ENCODE assay signal across 7 cellular contexts in genomic region chr22:18056161-18056666, GRCh38. TPM values are rescaled to one million over a fixed set of nuclear protein-coding genes. Genes with fewer than 3 reads are reported as not detected.
DNase-seq lines count a peak whose midpoint lies in the region; ATAC-seq and TF ChIP-seq lines count a peak whose summit lies in the region.

No MANE protein-coding gene starts in this region.

- ATAC-seq in activated T-cell treated with anti-CD3 and anti-CD28 coated beads, Interleukin-2, amount 50 U/mL, for 72 hours (replicated peaks in 1 of 2): no peak
- ATAC-seq in activated CD4-positive, CD25-positive, alpha-beta regulatory T cell treated with anti-CD3 and anti-CD28 coated beads, Interleukin-2, amount 50 U/mL, for 24 hours: no peak

- no peaks in the 10 kb centered on the region for H3K36me3 ChIP-seq in Peyer's patch
- no peaks in the 10 kb centered on the region for H3K36me3 ChIP-seq in prostate gland

- H3K27ac ChIP-seq in Peyer's patch (peak overlapping the region; percentile 80 to 86 (median 84)), prostate gland (peak overlapping the region; percentile 82 to 97)

- H3K9me3 ChIP-seq in Peyer's patch (no peaks in the 10 kb centered on the region), prostate gland (no peaks in the 10 kb centered on the region)

- H3K9me3 Mint-ChIP-seq in activated T-cell treated with anti-CD3 and anti-CD28 coated beads, Interleukin-2, amount 50 U/mL, for 72 hours: no peaks in the 10 kb centered on the region

- no peak overlapping the region for H3K4me3 ChIP-seq in Peyer's patch
- H3K4me3 ChIP-seq in fibroblast of mammary gland (ENCODE audit: control insufficient read depth, low read depth, low read length): no peak overlapping the region
- H3K4me3 ChIP-seq in prostate gland: no peak overlapping the region

- no peak overlapping the region for H3K4me3 Mint-ChIP-seq in activated T-cell treated with anti-CD3 and anti-CD28 coated beads, Interleukin-2, amount 50 U/mL, for 72 hours

- no peak overlapping the region for H3K27ac Mint-ChIP-seq in activated T-cell treated with anti-CD3 and anti-CD28 coated beads, Interleukin-2, amount 50 U/mL, for 72 hours

- no peaks in the 10 kb centered on the region for H3K36me3 Mint-ChIP-seq in activated T-cell treated with anti-CD3 and anti-CD28 coated beads, Interleukin-2, amount 50 U/mL, for 72 hours (ENCODE audit: insufficient read depth in 2 of 2)

- H3K27me3 Mint-ChIP-seq in activated T-cell treated with anti-CD3 and anti-CD28 coated beads, Interleukin-2, amount 50 U/mL, for 72 hours (ENCODE audit: low read depth): no peaks in the 10 kb centered on the region

- intact Hi-C loops in prostate gland (cut with DNase I): no loop called here

- 53% methylated on average over 4 of the region's 4 CpGs for WGBS in prostate gland

- TF ChIP-seq CTCF in Peyer's patch (IDR thresholded peaks at IDR 0.05) (no peak), fibroblast of mammary gland (conservative IDR thresholded peaks at IDR 0.05; ENCODE audit: control insufficient read depth, insufficient read depth, low read depth, low read length) (no peak), prostate gland (IDR thresholded peaks at IDR 0.05) (no peak)

- H3K4me1 ChIP-seq in Peyer's patch (peaks cover 0 to 27% (median 11%) of the 10 kb centered on the region in 4 donors), prostate gland (replicated peaks) (peaks cover 18% of the 10 kb centered on the region)

- H3K4me1 Mint-ChIP-seq in activated T-cell treated with anti-CD3 and anti-CD28 coated beads, Interleukin-2, amount 50 U/mL, for 72 hours (ENCODE audit: low read depth): no peaks in the 10 kb centered on the region

- DNase-seq in HCEC 1CT (peak; percentile 63), Peyer's patch (peak; percentile 48 to 84 (median 77)), fibroblast of mammary gland (ENCODE audit: low read depth) (peak; percentile 92), prostate gland (ENCODE audit: low spot score) (no peak), T-helper 1 cell (no peak)
- no peak for DNase-seq in activated T-cell treated with anti-CD3 and anti-CD28 coated beads, Interleukin-2, amount 50 U/mL, for 72 hours

- no peak for TF ChIP-seq POLR2A in Peyer's patch (IDR thresholded peaks at IDR 0.05)
- TF ChIP-seq POLR2A in prostate gland (IDR thresholded peaks at IDR 0.05): no peak

- H3K27me3 ChIP-seq in Peyer's patch (no peaks in the 10 kb centered on the region), prostate gland (replicated peaks; ENCODE audit: insufficient read depth) (no peaks in the 10 kb centered on the region)

RNA-seq across cellular contexts. Expression of gene PEX26, which starts 21.6 kb away (rescaled TPM):
- total RNA-seq in Peyer's patch: 100 to 1,000 TPM in 2 of 4 donors, 10 to 100 TPM in 2; 53.6 to 120 (median 102) TPM
- total RNA-seq in prostate gland: 10 to 100 TPM; 34.7 to 38.2 TPM
- 10 to 100 TPM; 41.8 to 48.1 TPM for total RNA-seq in activated T-cell treated with anti-CD3 and anti-CD28 coated beads, Interleukin-2, amount 50 U/mL, for 72 hours

RNA-seq across cellular contexts. Expression of gene MICAL3, which starts 31.9 kb away (rescaled TPM):
- total RNA-seq in Peyer's patch (10 to 100 TPM; 68.5 to 99.1 (median 88.7) TPM), prostate gland (10 to 100 TPM; 58.6 to 78.7 TPM)
- 10 to 100 TPM; 17.9 to 26.0 TPM for total RNA-seq in activated T-cell treated with anti-CD3 and anti-CD28 coated beads, Interleukin-2, amount 50 U/mL, for 72 hours

RNA-seq across cellular contexts. Expression of gene TUBA8, which starts 54.4 kb away (rescaled TPM):
- total RNA-seq in Peyer's patch: 1 to 10 TPM in 2 of 4 donors, not detected in 2; 4.3 to 6.6 TPM
- 1 to 10 TPM; 1.3 to 2.9 TPM for total RNA-seq in prostate gland
- total RNA-seq in activated T-cell treated with anti-CD3 and anti-CD28 coated beads, Interleukin-2, amount 50 U/mL, for 72 hours: 1 to 10 TPM in 1 of 2 donors, under 1 TPM in 1; 0.94 to 2.9 TPM

Comparison
In these comparisons a context has a peak if more than half of its experiments do, and no peak if none do; other contexts are left out.
1. DNase-seq: peak in HCEC 1CT (single experiment), Peyer's patch (3 of 3) and fibroblast of mammary gland (single experiment); none in prostate gland (single experiment), activated T-cell treated with anti-CD3 and anti-CD28 coated beads, Interleukin-2, amount 50 U/mL, for 72 hours (0 of 2) and T-helper 1 cell (0 of 5).